8 cellular contexts compared by ENCODE assay signal in genomic region chr2:20065885-20066602, GRCh38. TPM values are rescaled to one million over a fixed set of nuclear protein-coding genes. Genes with fewer than 3 reads are reported as not detected.
A peak's percentile ranks its signal among the peaks of the same experiment; 100 is the strongest.
DNase-seq lines count a peak whose midpoint lies in the region; ATAC-seq lines count a peak whose summit lies in the region.

No MANE protein-coding gene starts in this region.

- in situ Hi-C loops in ACHN (cut with HindIII; ENCODE audit: low pct_ligation_motif_present, low pct_unique_long_range_greater_than_20kb, low sequenced_read_pairs) = no loop called here

- DNase-seq in ACHN (peak; percentile 96), HT1080 (ENCODE audit: low read depth) (peak; percentile 95), RPMI7951 (ENCODE audit: low read depth) (peak; percentile 94), fibroblast of gingiva (ENCODE audit: low read depth) (peak; percentile 58), renal cortical epithelial cell (ENCODE audit: low read depth) (peak; percentile 89), OCI-M1 (lab: John Stamatoyannopoulos, UW) (no peak), SK-N-DZ (ENCODE audit: low spot score) (no peak)

- no peak for ATAC-seq in HG02678 (IDR thresholded peaks at IDR 0.05; ENCODE audit: unreplicated experiment)

RNA-seq across cellular contexts. Expression of gene LAPTM4A, which starts 14.6 kb away (rescaled TPM):
- 21.3 and 36.6 TPM in 2 replicates for total RNA-seq in HT1080 (2014; rRNA removed; shearing (Covaris generic))
- polyA plus RNA-seq in HT1080 (2015; cell fraction: cytosol; rRNA removed) = 121 and 125 TPM in 2 replicates
- polyA plus RNA-seq in HT1080 (2015; cell fraction: nucleus; rRNA removed) = 118 and 119 TPM in 2 replicates
- 218 and 267 TPM in 2 replicates for total RNA-seq in RPMI7951 (2014; rRNA removed; shearing (Covaris generic))
- total RNA-seq in renal cortical epithelial cell = 265 and 357 TPM in 2 replicates
- 49.3 and 50.3 TPM in 2 replicates for polyA plus RNA-seq in SK-N-DZ (2014; cell fraction: cytosol; rRNA removed)
- polyA plus RNA-seq in SK-N-DZ (2014; cell fraction: nucleus; rRNA removed) = 24.4 and 25.4 TPM in 2 replicates

RNA-seq across cellular contexts. Expression of gene MATN3, which starts 53.6 kb away (rescaled TPM):
- 0.07 and 0.47 TPM in 2 replicates for total RNA-seq in HT1080 (2014; rRNA removed; shearing (Covaris generic))
- 1.0 and 1.1 TPM in 2 replicates for polyA plus RNA-seq in HT1080 (2015; cell fraction: cytosol; rRNA removed)
- polyA plus RNA-seq in HT1080 (2015; cell fraction: nucleus; rRNA removed) = 0.51 and 1.3 TPM in 2 replicates
- total RNA-seq in RPMI7951 (2014; rRNA removed; shearing (Covaris generic)) = 5.3 and 6.0 TPM in 2 replicates
- 8.9 and 32.1 TPM in 2 replicates for total RNA-seq in renal cortical epithelial cell
- polyA plus RNA-seq in SK-N-DZ (2014; cell fraction: cytosol; rRNA removed) = 1.6 and 2.1 TPM in 2 replicates
- 1.8 and 3.2 TPM in 2 replicates for polyA plus RNA-seq in SK-N-DZ (2014; cell fraction: nucleus; rRNA removed)

Comparison
In these comparisons a context has a peak if more than half of its experiments do, and no peak if none do; other contexts are left out.
1. DNase-seq: peak in ACHN (single experiment), HT1080 (single experiment), RPMI7951 (single experiment), fibroblast of gingiva (single experiment) and renal cortical epithelial cell (single experiment); none in OCI-M1 (single experiment) and SK-N-DZ (single experiment).